Comparison of ENCODE assay signal across 9 cellular contexts in genomic region chr17:55770220-55770870, GRCh38. TPM values are rescaled to one million over a fixed set of nuclear protein-coding genes. Genes with fewer than 3 reads are reported as not detected.
DNase-seq lines count a peak whose midpoint lies in the region; FAIRE-seq and TF ChIP-seq lines count a peak whose summit lies in the region.
"Had no signal": no experiment of that assay in that cellular context is flagged by ENCODE, and none has a peak within 500 bp of the region (broad histone marks: within the 10 kb centered on the region; RNA-seq: fewer than 3 reads in every experiment).

No MANE protein-coding gene starts in this region.

- H3K27me3 ChIP-seq in ascending aorta: no peaks in the 10 kb centered on the region
- no peaks in the 10 kb centered on the region for H3K27me3 ChIP-seq in tibial artery

- intact Hi-C loops in ascending aorta (cut with DNase I): loop anchor here (1.0 to 5.0 kb wide), 2 partner anchors 33 to 244 kb away; no protein-coding TSS in a partner anchor
- intact Hi-C loops in tibial artery (cut with DNase I; ENCODE audit: low total_unique reads): no loop called here

- DNase-seq in NCI-H2107 treated with DMSO at 0.1 percent for 48 hours (lab: John Stamatoyannopoulos, UW; ENCODE audit: unreplicated experiment): peak; percentile 30
- DNase-seq in NCI-H2107 (lab: John Stamatoyannopoulos, UW): no peak
- peak; percentile 39 for DNase-seq in NCI-H2029 treated with DMSO at 0.1 percent for 48 hours (lab: John Stamatoyannopoulos, UW)
- no peak for DNase-seq in ascending aorta (ENCODE audit: low spot score in 2 of 2)
- peak; percentile 72 for DNase-seq in iPS-NIHi7 (ENCODE audit: extremely low spot score)
- no peak for DNase-seq in tibial artery
- no peak for DNase-seq in activated gamma-delta T cell treated with Interleukin-2 at 50 U/mL for 16 hours
- no peak for DNase-seq in GM12892 (ENCODE audit: insufficient read length)

- peak; percentile 36 to 64 (median 47) for TF ChIP-seq CTCF in ascending aorta (IDR thresholded peaks at IDR 0.05)
- TF ChIP-seq CTCF in tibial artery (IDR thresholded peaks at IDR 0.05): peak; percentile 49 to 69

- H3K36me3 ChIP-seq in ascending aorta (peaks cover 34 to 39% of the 10 kb centered on the region in 2 donors), tibial artery (peaks cover 31 to 50% (median 43%) of the 10 kb centered on the region in 3 donors)

- FAIRE-seq in GM12892 (lab: Jason Lieb, UNC): no peak
- FAIRE-seq: G401.6 had no signal

- H3K4me1 ChIP-seq in ascending aorta (no peaks in the 10 kb centered on the region), tibial artery (peaks cover 0 to 3% (median 0%) of the 10 kb centered on the region in 4 donors)

- H3K27ac ChIP-seq in ascending aorta: no peak overlapping the region
- H3K27ac ChIP-seq in tibial artery: no peak overlapping the region

- TF ChIP-seq POLR2A in GM12892 (IDR thresholded peaks at IDR 0.05; ENCODE audit: low read depth, low read length): no peak

- no peaks in the 10 kb centered on the region for H3K9me3 ChIP-seq in ascending aorta
- no peaks in the 10 kb centered on the region for H3K9me3 ChIP-seq in tibial artery

- H3K4me3 ChIP-seq in ascending aorta: no peak overlapping the region
- no peak overlapping the region for H3K4me3 ChIP-seq in tibial artery

RNA-seq across cellular contexts. Expression of gene PCTP, which starts 19.5 kb away (rescaled TPM):
- 17.8 TPM for total RNA-seq in ascending aorta
- 9.2 TPM for polyA plus RNA-seq in GM12892 (2012; ENCODE audit: missing spikeins)

RNA-seq across cellular contexts. Expression of gene TMEM100, which starts 47.7 kb away (rescaled TPM):
- total RNA-seq in ascending aorta: 1.7 TPM
- not detected for polyA plus RNA-seq in GM12892 (2012; ENCODE audit: missing spikeins)

Comparison
In these comparisons a context has a peak if more than half of its experiments do, and no peak if none do; other contexts are left out.
1. DNase-seq: peak in NCI-H2107 treated with DMSO at 0.1 percent for 48 hours (single experiment), NCI-H2029 treated with DMSO at 0.1 percent for 48 hours (single experiment) and iPS-NIHi7 (single experiment); none in NCI-H2107 (single experiment), ascending aorta (0 of 2), tibial artery (0 of 2), activated gamma-delta T cell treated with Interleukin-2 at 50 U/mL for 16 hours (single experiment) and GM12892 (single experiment).